Comparison of ENCODE assay signal across 20 cellular contexts in the genomic region with DNA sequence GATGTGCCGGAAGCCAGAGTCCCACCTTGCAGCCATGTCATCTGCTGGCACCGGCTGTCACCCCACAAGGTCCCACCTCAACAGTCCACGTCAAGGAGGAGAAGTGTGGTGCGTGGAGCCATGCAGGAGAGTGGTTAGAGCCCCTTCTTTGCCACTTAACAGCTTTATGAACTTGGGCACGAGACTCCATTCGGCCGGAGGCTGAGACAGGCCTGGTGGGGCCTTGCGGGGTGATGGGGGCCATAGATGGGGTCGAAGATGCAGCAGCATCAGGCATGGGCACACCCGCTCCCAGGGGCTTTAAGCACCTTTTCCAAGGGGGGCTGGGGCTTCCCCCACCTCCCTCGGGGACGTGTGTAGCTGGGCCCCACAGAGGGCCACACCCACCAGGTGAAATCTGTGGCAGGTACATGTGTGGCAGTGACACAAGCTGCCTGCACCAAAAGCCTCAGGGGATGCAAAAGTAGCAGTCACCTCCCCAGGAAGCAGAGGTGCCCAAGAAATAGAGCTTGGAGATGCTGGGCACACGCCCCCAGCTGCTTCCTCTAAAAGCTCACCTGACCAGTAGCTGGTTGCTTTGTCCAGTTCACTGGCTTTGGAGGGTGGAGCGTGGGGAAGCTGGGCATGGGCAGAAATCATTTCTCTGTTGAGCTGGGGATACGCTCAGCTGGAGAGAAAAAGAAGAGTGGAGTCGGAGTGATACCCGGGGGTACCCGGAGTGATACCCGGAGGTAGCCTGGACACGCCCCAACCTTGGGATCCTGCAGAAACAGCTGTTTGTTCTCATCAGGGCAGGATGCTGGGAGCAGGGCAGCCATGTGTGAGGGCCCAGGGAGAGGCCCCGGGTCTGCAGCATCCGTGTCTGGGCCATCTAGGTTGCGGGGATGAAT.
DNase-seq lines count a peak whose midpoint lies in the region; ATAC-seq and TF ChIP-seq lines count a peak whose summit lies in the region.
"Had no signal": no experiment of that assay in that cellular context is flagged by ENCODE, and none has a peak within 500 bp of the region (broad histone marks: within the 10 kb centered on the region; RNA-seq: fewer than 3 reads in every experiment).

No MANE protein-coding gene starts in this region.

- no peaks in the 10 kb centered on the region for H3K4me1 Mint-ChIP-seq in activated naive CD8-positive, alpha-beta T cell treated with anti-CD3 and anti-CD28 coated beads, Interleukin-2, amount 10 ng/mL, durations not matched to agents 7 days and 5 days
- H3K4me1 Mint-ChIP-seq in activated naive CD8-positive, alpha-beta T cell treated with anti-CD3 and anti-CD28 coated beads for 36 hours = no peaks in the 10 kb centered on the region
- peaks cover 6% of the 10 kb centered on the region for H3K4me1 Mint-ChIP-seq in type B pancreatic cell (ENCODE audit: unreplicated experiment)
- H3K4me1 Mint-ChIP-seq: activated naive CD4-positive, alpha-beta T cell treated with anti-CD3 and anti-CD28 coated beads, Interleukin-2, amount 50 U/mL, for 24 hours had no signal

- no peaks in the 10 kb centered on the region for H4K20me1 ChIP-seq in osteoblast (ENCODE audit: insufficient read depth, low read length)

- H3K27me3 ChIP-seq in colonic mucosa = no peaks in the 10 kb centered on the region
- no peaks in the 10 kb centered on the region for H3K27me3 ChIP-seq in osteoblast (ENCODE audit: insufficient read depth, low read length)
- H3K27me3 ChIP-seq: ascending aorta, foreskin keratinocyte, hepatocyte had no signal

- H3K27ac Mint-ChIP-seq in activated naive CD8-positive, alpha-beta T cell treated with anti-CD3 and anti-CD28 coated beads, Interleukin-2, amount 10 ng/mL, durations not matched to agents 7 days and 5 days = no peak overlapping the region
- H3K27ac Mint-ChIP-seq in activated naive CD8-positive, alpha-beta T cell treated with anti-CD3 and anti-CD28 coated beads for 36 hours = no peak overlapping the region
- no peak overlapping the region for H3K27ac Mint-ChIP-seq in type B pancreatic cell
- H3K27ac Mint-ChIP-seq: activated naive CD4-positive, alpha-beta T cell treated with anti-CD3 and anti-CD28 coated beads, Interleukin-2, amount 50 U/mL, for 24 hours had no signal

- no peak for ATAC-seq in activated naive CD8-positive, alpha-beta T cell treated with anti-CD3 and anti-CD28 coated beads, Interleukin-2, amount 10 ng/mL, durations not matched to agents 7 days and 5 days (ENCODE audit: low read depth)
- ATAC-seq: activated CD4-positive, CD25-positive, alpha-beta regulatory T cell treated with anti-CD3 and anti-CD28 coated beads, Interleukin-2, amount 50 U/mL, for 24 hours; foreskin keratinocyte; right cardiac atrium had no signal

- peak; percentile 19 for DNase-seq in activated naive CD8-positive, alpha-beta T cell treated with anti-CD3 and anti-CD28 coated beads, Interleukin-2, amount 10 ng/mL, durations not matched to agents 7 days and 5 days
- DNase-seq in activated naive CD8-positive, alpha-beta T cell treated with anti-CD3 and anti-CD28 coated beads for 36 hours = no peak
- DNase-seq in colonic mucosa (peak; percentile 10), osteoblast (ENCODE audit: insufficient read length, low spot score, missing footprints) (peak; percentile 70), type B pancreatic cell (ENCODE audit: extremely low spot score, unreplicated experiment) (peak; percentile 53), HT-29 (ENCODE audit: low spot score) (no peak), NCI-H345 treated with DMSO at 0.1 percent for 48 hours (lab: John Stamatoyannopoulos, UW; ENCODE audit: unreplicated experiment) (no peak), SW480 (ENCODE audit: low spot score) (no peak)
- DNase-seq: cerebellar nuclear complex; effector CD8-positive, alpha-beta T cell; foreskin keratinocyte; KBM-7; mammary epithelial cell; T1000 had no signal

- H3K9me3 ChIP-seq in colonic mucosa (no peaks in the 10 kb centered on the region), osteoblast (ENCODE audit: low read depth, low read length) (no peaks in the 10 kb centered on the region)
- H3K9me3 ChIP-seq: ascending aorta had no signal

- TF ChIP-seq CTCF in colonic mucosa (IDR thresholded peaks at IDR 0.05) (no peak), osteoblast (IDR thresholded peaks at IDR 0.05; ENCODE audit: extremely low read depth, low read depth, low read length) (no peak), type B pancreatic cell (conservative IDR thresholded peaks at IDR 0.05) (no peak)

- no peak overlapping the region for H3K9ac ChIP-seq in colonic mucosa (ENCODE audit: low read depth in 2 of 2, low read length in 2 of 2)

- H3K36me3 Mint-ChIP-seq in activated naive CD8-positive, alpha-beta T cell treated with anti-CD3 and anti-CD28 coated beads, Interleukin-2, amount 10 ng/mL, durations not matched to agents 7 days and 5 days = peaks cover 1% of the 10 kb centered on the region
- H3K36me3 Mint-ChIP-seq in activated naive CD8-positive, alpha-beta T cell treated with anti-CD3 and anti-CD28 coated beads for 36 hours = peaks cover 22% of the 10 kb centered on the region
- H3K36me3 Mint-ChIP-seq in type B pancreatic cell = no peaks in the 10 kb centered on the region

- intact Hi-C loops in colonic mucosa (cut with DNase I) = no loop called here

- POLR2A ChIA-PET in activated naive CD8-positive, alpha-beta T cell treated with anti-CD3 and anti-CD28 coated beads, Interleukin-2, amount 10 ng/mL, durations not matched to agents 7 days and 5 days (lab: Charles Lee) = no interaction called here

- H3K27ac ChIP-seq in colonic mucosa (no peak overlapping the region), osteoblast (ENCODE audit: low read depth, low read length) (no peak overlapping the region)
- H3K27ac ChIP-seq: ascending aorta, foreskin keratinocyte, hepatocyte, RWPE1 had no signal

- H3K4me3 ChIP-seq in colonic mucosa (no peak overlapping the region), osteoblast (ENCODE audit: insufficient read depth, low read length) (no peak overlapping the region)
- H3K4me3 ChIP-seq: ascending aorta, hepatocyte had no signal

- H3K27me3 Mint-ChIP-seq in activated naive CD8-positive, alpha-beta T cell treated with anti-CD3 and anti-CD28 coated beads, Interleukin-2, amount 10 ng/mL, durations not matched to agents 7 days and 5 days = no peaks in the 10 kb centered on the region
- H3K27me3 Mint-ChIP-seq in activated naive CD8-positive, alpha-beta T cell treated with anti-CD3 and anti-CD28 coated beads for 36 hours = no peaks in the 10 kb centered on the region
- peaks cover 5% of the 10 kb centered on the region for H3K27me3 Mint-ChIP-seq in type B pancreatic cell
- H3K27me3 Mint-ChIP-seq: activated naive CD4-positive, alpha-beta T cell treated with anti-CD3 and anti-CD28 coated beads, Interleukin-2, amount 50 U/mL, for 24 hours had no signal

- H2AFZ ChIP-seq in osteoblast (ENCODE audit: low read length) = no peak overlapping the region
- H2AFZ ChIP-seq: hepatocyte had no signal

- no peak overlapping the region for H3K4me3 Mint-ChIP-seq in activated naive CD8-positive, alpha-beta T cell treated with anti-CD3 and anti-CD28 coated beads, Interleukin-2, amount 10 ng/mL, durations not matched to agents 7 days and 5 days
- H3K4me3 Mint-ChIP-seq in activated naive CD8-positive, alpha-beta T cell treated with anti-CD3 and anti-CD28 coated beads for 36 hours = no peak overlapping the region
- H3K4me3 Mint-ChIP-seq in type B pancreatic cell = no peak overlapping the region
- H3K4me3 Mint-ChIP-seq: activated naive CD4-positive, alpha-beta T cell treated with anti-CD3 and anti-CD28 coated beads, Interleukin-2, amount 50 U/mL, for 24 hours had no signal

- H3K36me3 ChIP-seq in colonic mucosa = no peaks in the 10 kb centered on the region
- H3K36me3 ChIP-seq in osteoblast (ENCODE audit: insufficient read depth, low read length) = no peaks in the 10 kb centered on the region

- no peak overlapping the region for H3K4me2 ChIP-seq in osteoblast (ENCODE audit: insufficient read depth, low read length)
- H3K4me2 ChIP-seq: hepatocyte had no signal

- H3K4me1 ChIP-seq in colonic mucosa (no peaks in the 10 kb centered on the region), osteoblast (ENCODE audit: insufficient read depth, low read length) (no peaks in the 10 kb centered on the region)
- H3K4me1 ChIP-seq: ascending aorta, foreskin keratinocyte had no signal

- no peaks in the 10 kb centered on the region for H3K79me2 ChIP-seq in osteoblast (ENCODE audit: insufficient read depth, low read length)
- H3K79me2 ChIP-seq: hepatocyte had no signal

- H3K9me3 Mint-ChIP-seq in activated naive CD8-positive, alpha-beta T cell treated with anti-CD3 and anti-CD28 coated beads, Interleukin-2, amount 10 ng/mL, durations not matched to agents 7 days and 5 days = no peaks in the 10 kb centered on the region
- H3K9me3 Mint-ChIP-seq in activated naive CD8-positive, alpha-beta T cell treated with anti-CD3 and anti-CD28 coated beads for 36 hours = no peaks in the 10 kb centered on the region
- no peaks in the 10 kb centered on the region for H3K9me3 Mint-ChIP-seq in type B pancreatic cell
- H3K9me3 Mint-ChIP-seq: activated naive CD4-positive, alpha-beta T cell treated with anti-CD3 and anti-CD28 coated beads, Interleukin-2, amount 50 U/mL, for 24 hours had no signal

Comparison
In these comparisons a context has a peak if more than half of its experiments do, and no peak if none do; other contexts are left out.
1. DNase-seq: peak in activated naive CD8-positive, alpha-beta T cell treated with anti-CD3 and anti-CD28 coated beads, Interleukin-2, amount 10 ng/mL, durations not matched to agents 7 days and 5 days (single experiment), colonic mucosa (single experiment), osteoblast (single experiment) and type B pancreatic cell (single experiment); none in activated naive CD8-positive, alpha-beta T cell treated with anti-CD3 and anti-CD28 coated beads for 36 hours (single experiment), HT-29 (single experiment), NCI-H345 treated with DMSO at 0.1 percent for 48 hours (single experiment) and SW480 (single experiment).